In genomic region chr5:170523830-170524229, GRCh38 we compare ENCODE assay signal across 29 cellular contexts. TPM values are rescaled to one million over a fixed set of nuclear protein-coding genes. Genes with fewer than 3 reads are reported as not detected.
"Had no signal": no experiment of that assay in that cellular context is flagged by ENCODE, and none has a peak within 500 bp of the region (broad histone marks: within the 10 kb centered on the region; RNA-seq: fewer than 3 reads in every experiment).

No MANE protein-coding gene starts in this region.

- DNase-seq: activated CD4-positive, alpha-beta T cell treated with anti-CD3 and anti-CD28 coated beads for 36 hours; activated CD4-positive, alpha-beta T cell treated with anti-CD3 and anti-CD28 coated beads, Interleukin-2, amount 10 ng/mL, durations not matched to agents 7 days and 5 days; activated CD4-positive, alpha-beta T cell treated with anti-CD3 and anti-CD28 coated beads, Interleukin-2, amount 50 U/mL, for 48 hours; activated CD8-positive, alpha-beta T cell treated with anti-CD3 and anti-CD28 coated beads, Interleukin-2, amount 10 ng/mL, durations not matched to agents 7 days and 5 days; activated gamma-delta T cell; activated naive CD4-positive, alpha-beta T cell treated with Interleukin-2 at 50 U/mL for 16 hours; activated naive CD8-positive, alpha-beta T cell treated with anti-CD3 and anti-CD28 coated beads, Interleukin-2, amount 10 ng/mL, durations not matched to agents 7 days and 5 days; activated T-cell treated with anti-CD3 and anti-CD28 coated beads, Interleukin-2, amount 50 U/mL, for 24 hours; NCI-H1417 treated with DMSO at 0.1 percent for 48 hours; NCI-H187 treated with DMSO at 0.1 percent for 48 hours; NCI-H510A treated with DMSO at 0.1 percent for 48 hours; NCI-H526 treated with DMSO at 0.1 percent for 48 hours; NCI-H774; PC-9; SHP77 had no signal

- H3K36me3 ChIP-seq: adrenal gland, SJCRH30 had no signal

- H3K9me3 ChIP-seq: adrenal gland, body of pancreas, SJCRH30 had no signal

- H3K9me3 Mint-ChIP-seq: activated CD4-positive, alpha-beta T cell treated with anti-CD3 and anti-CD28 coated beads, Interleukin-2, amount 10 ng/mL, durations not matched to agents 7 days and 5 days; activated naive CD4-positive, alpha-beta T cell treated with anti-CD3 and anti-CD28 coated beads, Interleukin-2, amount 50 U/mL, for 24 hours; activated naive CD8-positive, alpha-beta T cell treated with anti-CD3 and anti-CD28 coated beads, Interleukin-2, amount 10 ng/mL, durations not matched to agents 7 days and 5 days; activated T-cell treated with anti-CD3 and anti-CD28 coated beads, Interleukin-2, amount 50 U/mL, for 24 hours; activated T-helper 2 cell treated with anti-CD3 and anti-CD28 coated beads, Interferon-gamma antibody, Interleukin-2, Interleukin-4, amounts not matched to agents 10 μg/mL and 5 μg/mL and 100 μg/mL, durations not matched to agents 14 hours and 24 hours and 36 hours; T-helper 2 cell treated with Interferon-gamma antibody and Interleukin-4, amounts not matched to agents 5 μg/mL and 100 μg/mL, for 36 hours had no signal

- H2AFZ ChIP-seq: PC-9 had no signal

- H3K4me1 ChIP-seq: adrenal gland had no signal

- H3K4me3 Mint-ChIP-seq: activated CD4-positive, alpha-beta T cell treated with anti-CD3 and anti-CD28 coated beads for 36 hours; activated CD4-positive, alpha-beta T cell treated with anti-CD3 and anti-CD28 coated beads, Interleukin-2, amount 10 ng/mL, durations not matched to agents 7 days and 5 days; activated CD8-positive, alpha-beta T cell treated with anti-CD3 and anti-CD28 coated beads, Interleukin-2, amount 10 ng/mL, durations not matched to agents 7 days and 5 days; activated naive CD4-positive, alpha-beta T cell treated with anti-CD3 and anti-CD28 coated beads, Interleukin-2, amount 50 U/mL, for 24 hours; activated naive CD8-positive, alpha-beta T cell treated with anti-CD3 and anti-CD28 coated beads, Interleukin-2, amount 10 ng/mL, durations not matched to agents 7 days and 5 days; activated T-cell treated with anti-CD3 and anti-CD28 coated beads, Interleukin-2, amount 50 U/mL, for 24 hours; T-helper 2 cell treated with Interferon-gamma antibody and Interleukin-4, amounts not matched to agents 5 μg/mL and 100 μg/mL, for 36 hours; WTC11 had no signal

- H3K4me1 Mint-ChIP-seq: activated CD4-positive, alpha-beta T cell treated with anti-CD3 and anti-CD28 coated beads for 36 hours; activated CD4-positive, alpha-beta T cell treated with anti-CD3 and anti-CD28 coated beads, Interleukin-2, amount 10 ng/mL, durations not matched to agents 7 days and 5 days; activated naive CD4-positive, alpha-beta T cell treated with anti-CD3 and anti-CD28 coated beads, Interleukin-2, amount 50 U/mL, for 24 hours; activated naive CD8-positive, alpha-beta T cell treated with anti-CD3 and anti-CD28 coated beads, Interleukin-2, amount 10 ng/mL, durations not matched to agents 7 days and 5 days had no signal

- H3K4me3 ChIP-seq: adrenal gland, body of pancreas, PC-9, SJCRH30, SK-N-MC had no signal

- H3K27ac ChIP-seq: adrenal gland, PC-9, SK-N-MC had no signal

- H3K36me3 Mint-ChIP-seq: activated naive CD4-positive, alpha-beta T cell treated with anti-CD3 and anti-CD28 coated beads, Interleukin-2, amount 50 U/mL, for 24 hours; activated naive CD8-positive, alpha-beta T cell treated with anti-CD3 and anti-CD28 coated beads, Interleukin-2, amount 10 ng/mL, durations not matched to agents 7 days and 5 days; WTC11 had no signal

- ATAC-seq: activated CD4-positive, alpha-beta T cell treated with anti-CD3 and anti-CD28 coated beads for 36 hours; activated CD4-positive, CD25-positive, alpha-beta regulatory T cell treated with anti-CD3 and anti-CD28 coated beads, Interleukin-2, amount 50 U/mL, for 24 hours; activated CD8-positive, alpha-beta T cell treated with anti-CD3 and anti-CD28 coated beads, Interleukin-2, amount 10 ng/mL, durations not matched to agents 7 days and 5 days; WTC11 had no signal

- FAIRE-seq: astrocyte, RCC 7860, TTC549 had no signal

- H3K27ac Mint-ChIP-seq: activated CD4-positive, alpha-beta T cell treated with anti-CD3 and anti-CD28 coated beads for 36 hours; activated CD4-positive, alpha-beta T cell treated with anti-CD3 and anti-CD28 coated beads, Interleukin-2, amount 10 ng/mL, durations not matched to agents 7 days and 5 days; activated CD8-positive, alpha-beta T cell treated with anti-CD3 and anti-CD28 coated beads, Interleukin-2, amount 10 ng/mL, durations not matched to agents 7 days and 5 days; activated naive CD4-positive, alpha-beta T cell treated with anti-CD3 and anti-CD28 coated beads, Interleukin-2, amount 50 U/mL, for 24 hours; activated naive CD8-positive, alpha-beta T cell treated with anti-CD3 and anti-CD28 coated beads, Interleukin-2, amount 10 ng/mL, durations not matched to agents 7 days and 5 days; activated T-cell treated with anti-CD3 and anti-CD28 coated beads, Interleukin-2, amount 50 U/mL, for 24 hours; activated T-helper 2 cell treated with anti-CD3 and anti-CD28 coated beads, Interferon-gamma antibody, Interleukin-2, Interleukin-4, amounts not matched to agents 10 μg/mL and 5 μg/mL and 100 μg/mL, durations not matched to agents 14 hours and 24 hours and 36 hours; T-helper 2 cell treated with Interferon-gamma antibody and Interleukin-4, amounts not matched to agents 5 μg/mL and 100 μg/mL, for 36 hours; WTC11 had no signal

- H3K27me3 ChIP-seq: adrenal gland, body of pancreas, SJCRH30 had no signal

RNA-seq across cellular contexts. Expression of gene KCNIP1, which starts 20.0 kb away (rescaled TPM):
- total RNA-seq: activated CD4-positive, alpha-beta T cell treated with anti-CD3 and anti-CD28 coated beads for 36 hours; activated CD4-positive, alpha-beta T cell treated with anti-CD3 and anti-CD28 coated beads, Interleukin-2, amount 10 ng/mL, durations not matched to agents 7 days and 5 days; activated CD8-positive, alpha-beta T cell treated with anti-CD3 and anti-CD28 coated beads, Interleukin-2, amount 10 ng/mL, durations not matched to agents 7 days and 5 days; activated naive CD8-positive, alpha-beta T cell treated with anti-CD3 and anti-CD28 coated beads, Interleukin-2, amount 10 ng/mL, durations not matched to agents 7 days and 5 days; activated T-helper 2 cell treated with anti-CD3 and anti-CD28 coated beads, Interferon-gamma antibody, Interleukin-2, Interleukin-4, amounts not matched to agents 10 μg/mL and 5 μg/mL and 100 μg/mL, durations not matched to agents 14 hours and 24 hours and 36 hours; OCI-LY7; PC-9; T-helper 1 cell treated with Interleukin-12 subunit alpha and Interleukin-12 subunit beta and Interleukin-4 antibody, amounts not matched to agents 30 ng/mL and 1 ng/mL, for 36 hours had no signal
